ENCODE assay signal across 12 cellular contexts in the genomic region with DNA sequence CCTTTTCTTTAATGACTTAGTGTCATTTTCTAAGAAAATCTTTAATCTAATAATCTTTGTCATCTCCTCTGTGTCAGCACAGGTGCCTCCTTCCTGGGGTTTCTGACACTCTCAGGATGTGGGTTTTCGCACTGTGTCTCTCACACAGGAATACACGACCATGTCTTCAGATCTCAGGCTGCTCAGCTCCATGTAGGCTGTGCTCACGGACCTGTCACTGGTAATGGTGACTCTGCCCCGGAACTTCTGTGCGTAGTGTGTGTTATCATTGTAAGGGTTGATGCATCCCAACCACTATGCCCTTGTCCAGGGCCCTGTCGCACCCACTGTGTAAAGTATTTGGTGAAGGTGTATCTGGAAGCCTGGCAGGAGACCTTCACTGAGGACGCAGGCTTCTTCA.
DNase-seq lines count a peak whose midpoint lies in the region; ATAC-seq and TF ChIP-seq lines count a peak whose summit lies in the region.
"Had no signal": no experiment of that assay in that cellular context is flagged by ENCODE, and none has a peak within 500 bp of the region (broad histone marks: within the 10 kb centered on the region; RNA-seq: fewer than 3 reads in every experiment).

No MANE protein-coding gene starts in this region.

- peaks cover 26% of the 10 kb centered on the region for H3K27me3 Mint-ChIP-seq in activated CD4-positive, alpha-beta memory T cell treated with anti-CD3 and anti-CD28 coated beads, Interleukin-2, amount 10 ng/mL, durations not matched to agents 7 days and 5 days
- no peaks in the 10 kb centered on the region for H3K27me3 Mint-ChIP-seq in activated naive CD8-positive, alpha-beta T cell

- H3K36me3 Mint-ChIP-seq in activated CD4-positive, alpha-beta memory T cell treated with anti-CD3 and anti-CD28 coated beads, Interleukin-2, amount 10 ng/mL, durations not matched to agents 7 days and 5 days (ENCODE audit: low read depth), result no peaks in the 10 kb centered on the region
- H3K36me3 Mint-ChIP-seq in activated naive CD8-positive, alpha-beta T cell, result no peaks in the 10 kb centered on the region

- ATAC-seq in HG03571 (IDR thresholded peaks at IDR 0.05; ENCODE audit: unreplicated experiment), result no peak
- ATAC-seq: left lobe of liver had no signal

- peaks cover 61% of the 10 kb centered on the region for H3K4me1 Mint-ChIP-seq in activated CD4-positive, alpha-beta memory T cell treated with anti-CD3 and anti-CD28 coated beads, Interleukin-2, amount 10 ng/mL, durations not matched to agents 7 days and 5 days
- peaks cover 64% of the 10 kb centered on the region for H3K4me1 Mint-ChIP-seq in activated naive CD8-positive, alpha-beta T cell (ENCODE audit: low read depth)

- no peaks in the 10 kb centered on the region for H3K9me3 Mint-ChIP-seq in activated CD4-positive, alpha-beta memory T cell treated with anti-CD3 and anti-CD28 coated beads, Interleukin-2, amount 10 ng/mL, durations not matched to agents 7 days and 5 days
- no peaks in the 10 kb centered on the region for H3K9me3 Mint-ChIP-seq in activated naive CD8-positive, alpha-beta T cell (ENCODE audit: low read depth)

- H3K9me3 ChIP-seq in KOPT-K1 (ENCODE audit: insufficient read depth, low read length, poor library complexity, severe bottlenecking), result no peaks in the 10 kb centered on the region
- H3K9me3 ChIP-seq: upper lobe of left lung had no signal

- no peak for TF ChIP-seq CTCF in GM13976 (IDR thresholded peaks at IDR 0.05; ENCODE audit: borderline replicate concordance, control extremely low read depth, extremely low read depth, insufficient read depth, missing control alignments)

- CTCF ChIA-PET in activated CD4-positive, alpha-beta memory T cell treated with anti-CD3 and anti-CD28 coated beads, Interleukin-2, amount 10 ng/mL, durations not matched to agents 7 days and 5 days (lab: Charles Lee), result interaction anchor here (1.4 kb wide), 1 partner anchor 11 kb away, joined by 9 read pairs; no protein-coding TSS in a partner anchor

- POLR2A ChIA-PET in activated CD4-positive, alpha-beta memory T cell treated with anti-CD3 and anti-CD28 coated beads, Interleukin-2, amount 10 ng/mL, durations not matched to agents 7 days and 5 days (lab: Charles Lee), result interaction anchor here (1.3 kb wide), 1 partner anchor 11 kb away, joined by 7 read pairs; no protein-coding TSS in a partner anchor

- DNase-seq in activated CD4-positive, alpha-beta memory T cell treated with anti-CD3 and anti-CD28 coated beads, Interleukin-2, amount 10 ng/mL, durations not matched to agents 7 days and 5 days, result peak; percentile 75
- peak in 2 of 3 donors; percentile 23 to 31 for DNase-seq in stimulated activated CD4-positive, alpha-beta T cell treated with anti-CD3 and anti-CD28 coated beads, TNF-alpha, amount 100 ng/mL, for 48 hours (ENCODE audit: low read depth in 3 of 3)
- DNase-seq in GM13976 (ENCODE audit: low spot score) (no peak), NCI-H524 treated with DMSO at 0.1 percent for 48 hours (lab: John Stamatoyannopoulos, UW) (no peak), NCI-H446 (lab: John Stamatoyannopoulos, UW) (no peak)
- DNase-seq: AML-193, dermis blood vessel endothelial cell had no signal

- H3K27ac Mint-ChIP-seq in activated CD4-positive, alpha-beta memory T cell treated with anti-CD3 and anti-CD28 coated beads, Interleukin-2, amount 10 ng/mL, durations not matched to agents 7 days and 5 days, result peak overlapping the region; percentile 75
- H3K27ac Mint-ChIP-seq in activated naive CD8-positive, alpha-beta T cell, result peak overlapping the region; percentile 81

- H3K4me3 Mint-ChIP-seq in activated CD4-positive, alpha-beta memory T cell treated with anti-CD3 and anti-CD28 coated beads, Interleukin-2, amount 10 ng/mL, durations not matched to agents 7 days and 5 days, result peak overlapping the region; percentile 18
- H3K4me3 Mint-ChIP-seq in activated naive CD8-positive, alpha-beta T cell, result peak overlapping the region; percentile 40

- peak overlapping the region; percentile 93 for H3K27ac ChIP-seq in KOPT-K1 (ENCODE audit: low read depth, low read length, poor library complexity, severe bottlenecking)
- H3K27ac ChIP-seq: upper lobe of left lung had no signal

- H3K36me3 ChIP-seq in KOPT-K1 (ENCODE audit: insufficient read depth, low read length), result no peaks in the 10 kb centered on the region
- H3K36me3 ChIP-seq: upper lobe of left lung had no signal

- in situ Hi-C loops in GM13976 (cut with MboI; ENCODE audit: low sequenced_read_pairs, unreplicated experiment), result no loop called here

Comparison
In these comparisons a context has a peak if more than half of its experiments do, and no peak if none do; other contexts are left out.
1. DNase-seq: peak in activated CD4-positive, alpha-beta memory T cell treated with anti-CD3 and anti-CD28 coated beads, Interleukin-2, amount 10 ng/mL, durations not matched to agents 7 days and 5 days (single experiment) and stimulated activated CD4-positive, alpha-beta T cell treated with anti-CD3 and anti-CD28 coated beads, TNF-alpha, amount 100 ng/mL, for 48 hours (2 of 3); none in GM13976 (single experiment), NCI-H524 treated with DMSO at 0.1 percent for 48 hours (single experiment) and NCI-H446 (0 of 2).